ENCODE assay signal across 8 cellular contexts in the genomic region with DNA sequence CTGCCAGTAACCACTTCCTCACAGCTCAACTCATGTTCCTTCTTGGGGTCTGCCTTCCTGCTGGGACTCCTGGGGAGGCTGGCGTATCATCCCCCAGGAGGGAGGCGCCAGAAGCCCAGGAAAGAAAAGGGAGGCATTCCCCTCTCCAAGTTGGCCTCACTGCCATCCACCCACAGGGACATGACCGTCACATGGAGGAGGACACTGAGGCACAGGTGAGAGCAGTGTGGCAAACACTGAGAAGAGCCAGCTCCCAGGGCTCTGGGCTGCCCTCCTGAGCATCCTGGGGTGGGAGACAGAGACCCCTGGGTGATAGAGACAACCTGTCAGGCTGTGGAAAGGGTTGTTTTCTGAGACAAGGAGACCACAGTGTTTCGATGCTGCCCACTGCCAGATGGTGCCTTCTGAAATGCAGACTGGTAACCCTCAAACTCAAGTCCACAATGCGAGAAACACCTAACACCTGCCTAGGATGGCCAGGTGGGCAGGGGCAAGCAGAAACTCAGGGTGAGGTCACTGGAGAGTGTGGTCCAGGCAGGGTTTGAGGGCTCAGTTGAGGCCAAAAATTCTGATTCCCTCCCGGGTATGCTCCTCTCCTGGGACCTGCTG.
"Had no signal": no experiment of that assay in that cellular context is flagged by ENCODE, and none has a peak within 500 bp of the region (broad histone marks: within the 10 kb centered on the region; RNA-seq: fewer than 3 reads in every experiment).

No MANE protein-coding gene starts in this region.

- ATAC-seq: HCT116, HepG2 had no signal

- H3K27ac ChIP-seq: GM23248 had no signal

- DNase-seq: GM23248, GOT3, H7, HFFc6 had no signal

- H2AFZ ChIP-seq: GM23248 had no signal

- H3K36me3 ChIP-seq: HAP-1 had no signal

- H3K27me3 Mint-ChIP-seq: IgD-negative memory B cell had no signal

- H3K9ac ChIP-seq: GM23248 had no signal

- H3K4me1 ChIP-seq: HAP-1 had no signal

- H3K4me3 Mint-ChIP-seq: HFFc6, IgD-negative memory B cell had no signal

- H3K4me3 ChIP-seq: GM23248, HAP-1 had no signal

- H3K36me3 Mint-ChIP-seq: IgD-negative memory B cell had no signal

- H3K27ac Mint-ChIP-seq: HFFc6, IgD-negative memory B cell had no signal

- H3K9me3 ChIP-seq: HAP-1 had no signal
